In genomic region chr1:116910379-116911165, GRCh38 we compare ENCODE assay signal across 8 cellular contexts. TPM values are rescaled to one million over a fixed set of nuclear protein-coding genes. Genes with fewer than 3 reads are reported as not detected.
DNase-seq lines count a peak whose midpoint lies in the region; ATAC-seq and TF ChIP-seq lines count a peak whose summit lies in the region.

No MANE protein-coding gene starts in this region.

- H3K9me3 ChIP-seq in liver (ENCODE audit: control insufficient read depth in 4 of 4, low read length in 3 of 4) = no peaks in the 10 kb centered on the region

- no peak for ATAC-seq in GM21576 (IDR thresholded peaks at IDR 0.05; ENCODE audit: unreplicated experiment)

- DNase-seq in NCI-H82 (lab: John Stamatoyannopoulos, UW) = peak; percentile 50
- DNase-seq in NCI-H82 treated with DMSO at 0.1 percent for 48 hours (lab: John Stamatoyannopoulos, UW; ENCODE audit: unreplicated experiment) = no peak
- peak; percentile 29 for DNase-seq in T-helper 9 cell
- DNase-seq in caudate nucleus (lab: John Stamatoyannopoulos, UW) = peak in 5 of 61 donors; percentile 14 to 52 (median 30)
- DNase-seq in stimulated activated CD8-positive, alpha-beta memory T cell treated with anti-CD3 and anti-CD28 coated beads, Interleukin-15, amount 100 ng/mL, for 24 hours (ENCODE audit: low read depth) = peak; percentile 3
- DNase-seq in hepatic stellate cell (ENCODE audit: low spot score) = no peak

- H3K27ac ChIP-seq in caudate nucleus (ENCODE audit: low read depth, low read length) = peak overlapping the region; percentile 48
- no peak overlapping the region for H3K27ac ChIP-seq in liver (ENCODE audit: low read depth in 1 of 2, low read length in 2 of 2)

- peak overlapping the region; percentile 56 to 84 (median 79) for H3K4me3 ChIP-seq in liver (ENCODE audit: low read depth in 1 of 3, low read length in 3 of 3)

- H3K9ac ChIP-seq in liver (ENCODE audit: low read depth in 1 of 2, low read length in 2 of 2) = no peak overlapping the region

- no peak for TF ChIP-seq CTCF in liver (IDR thresholded peaks at IDR 0.05; ENCODE audit: low read depth, low read length, missing input control)

- peaks cover 0 to 13% (median 7%) of the 10 kb centered on the region in 4 donors for H3K4me1 ChIP-seq in liver (ENCODE audit: control insufficient read depth in 4 of 4, insufficient read depth in 4 of 4, low read length in 3 of 4)

- no peaks in the 10 kb centered on the region for H3K27me3 ChIP-seq in liver (ENCODE audit: control insufficient read depth in 4 of 4, insufficient read depth in 4 of 4, low read length in 3 of 4)

- 6% methylated on average over 63 of the region's 63 CpGs for WGBS in liver

- peak in 1 of 2 donors; percentile 4 for TF ChIP-seq RAD21 in liver (IDR thresholded peaks at IDR 0.05)

- H3K36me3 ChIP-seq in liver (ENCODE audit: control insufficient read depth in 4 of 4, insufficient read depth in 3 of 4, low read depth in 1 of 4, low read length in 3 of 4) = no peaks in the 10 kb centered on the region

TF ChIP-seq in liver, 16 proteins besides CTCF, POLR2A, EP300 and RAD21:
- TF ChIP-seq GABPA (IDR thresholded peaks at IDR 0.05 in 1 of 2, conservative IDR thresholded peaks at IDR 0.05 in 1 of 2) = peak in 1 of 2 donors; percentile 40
- TF ChIP-seq YY1 (IDR thresholded peaks at IDR 0.05) = peak; percentile 51
- TF ChIP-seq HNF4A (conservative IDR thresholded peaks at IDR 0.05) = peak; percentile 13 to 29
- TF ChIP-seq RXRA (IDR thresholded peaks at IDR 0.05) = no peak

RNA-seq across cellular contexts. Expression of gene PTGFRN, which starts 0.9 kb away (rescaled TPM):
- 10 to 100 TPM in 1 of 2 donors, 1 to 10 TPM in 1; 6.4 to 12.6 TPM for total RNA-seq in liver
- 1 to 10 TPM; 5.4 to 8.0 TPM for polyA plus RNA-seq in liver

Comparison
In these comparisons a context has a peak if more than half of its experiments do, and no peak if none do; other contexts are left out.
1. DNase-seq: peak in NCI-H82 (single experiment), T-helper 9 cell (single experiment) and stimulated activated CD8-positive, alpha-beta memory T cell treated with anti-CD3 and anti-CD28 coated beads, Interleukin-15, amount 100 ng/mL, for 24 hours (single experiment); none in NCI-H82 treated with DMSO at 0.1 percent for 48 hours (single experiment) and hepatic stellate cell (single experiment).